ENCODE assay signal across 9 cellular contexts in genomic region chr17:56679148-56679766, GRCh38.
DNase-seq lines count a peak whose midpoint lies in the region; ATAC-seq and TF ChIP-seq lines count a peak whose summit lies in the region.
"Had no signal": no experiment of that assay in that cellular context is flagged by ENCODE, and none has a peak within 500 bp of the region (broad histone marks: within the 10 kb centered on the region; RNA-seq: fewer than 3 reads in every experiment).

No MANE protein-coding gene starts in this region.

- no peaks in the 10 kb centered on the region for H3K9me3 ChIP-seq in left lung

- H3K4me1 Mint-ChIP-seq in stimulated activated naive CD8-positive, alpha-beta T cell treated with anti-CD3 and anti-CD28 coated beads, Interleukin-15, Interleukin-2, amounts not matched to agents 100 ng/mL and 50 ng/mL, for 24 hours (ENCODE audit: low read depth) = peaks cover 22% of the 10 kb centered on the region

- no peak for DNase-seq in stimulated activated naive CD8-positive, alpha-beta T cell treated with anti-CD3 and anti-CD28 coated beads, Interleukin-15, Interleukin-2, amounts not matched to agents 100 U/mL and 50 U/mL, for 24 hours
- DNase-seq in NCI-H2171 treated with DMSO at 0.1 percent for 48 hours (lab: John Stamatoyannopoulos, UW) (peak; percentile 78), choroid plexus epithelial cell (ENCODE audit: low read depth) (peak; percentile 53), left lung (no peak), SHP77 treated with DMSO at 0.1 percent for 48 hours (lab: John Stamatoyannopoulos, UW) (no peak)
- no peak for DNase-seq in effector CD8-positive, alpha-beta T cell (lab: John Stamatoyannopoulos, UW)

- H3K4me1 ChIP-seq in left lung (peaks cover 9 to 14% of the 10 kb centered on the region in 2 donors), urinary bladder (ENCODE audit: insufficient read depth) (no peaks in the 10 kb centered on the region)

- H3K36me3 ChIP-seq in left lung (no peaks in the 10 kb centered on the region), urinary bladder (ENCODE audit: insufficient read depth) (no peaks in the 10 kb centered on the region)

- TF ChIP-seq CTCF in choroid plexus epithelial cell (conservative IDR thresholded peaks at IDR 0.05; ENCODE audit: low read depth, low read length) (peak; percentile 69), left lung (IDR thresholded peaks at IDR 0.05) (peak; percentile 45 to 53)

- peak overlapping the region; percentile 68 for H3K4me3 Mint-ChIP-seq in stimulated activated naive CD8-positive, alpha-beta T cell treated with anti-CD3 and anti-CD28 coated beads, Interleukin-15, Interleukin-2, amounts not matched to agents 100 ng/mL and 50 ng/mL, for 24 hours

- 11% methylated on average over 11 of the region's 11 CpGs for WGBS in urinary bladder

- ATAC-seq in stimulated activated naive CD8-positive, alpha-beta T cell treated with anti-CD3 and anti-CD28 coated beads, Interleukin-15, Interleukin-2, amounts not matched to agents 100 U/mL and 50 U/mL, for 24 hours = no peak
- peak; percentile 78 for ATAC-seq in left lung

- intact Hi-C loops in left lung (cut with DNase I) = no loop called here

- H3K4me3 ChIP-seq in choroid plexus epithelial cell (ENCODE audit: low read depth, low read length) = no peak overlapping the region
- peak overlapping the region in 1 of 2 donors; percentile 7 for H3K4me3 ChIP-seq in left lung
- peak overlapping the region; percentile 10 for H3K4me3 ChIP-seq in urinary bladder (ENCODE audit: low read depth, low read length)

- H3K27me3 Mint-ChIP-seq in stimulated activated naive CD8-positive, alpha-beta T cell treated with anti-CD3 and anti-CD28 coated beads, Interleukin-15, Interleukin-2, amounts not matched to agents 100 ng/mL and 50 ng/mL, for 24 hours = peaks cover 43% of the 10 kb centered on the region

- peaks cover 14 to 69% of the 10 kb centered on the region in 2 donors for H3K27me3 ChIP-seq in left lung

- H3K27ac ChIP-seq in left lung = no peak overlapping the region
- no peak overlapping the region for H3K27ac ChIP-seq in urinary bladder (ENCODE audit: low read depth)
- H3K27ac ChIP-seq: skin epidermis had no signal

- H3K9me3 Mint-ChIP-seq in stimulated activated naive CD8-positive, alpha-beta T cell treated with anti-CD3 and anti-CD28 coated beads, Interleukin-15, Interleukin-2, amounts not matched to agents 100 ng/mL and 50 ng/mL, for 24 hours = no peaks in the 10 kb centered on the region

- H3K27ac Mint-ChIP-seq in stimulated activated naive CD8-positive, alpha-beta T cell treated with anti-CD3 and anti-CD28 coated beads, Interleukin-15, Interleukin-2, amounts not matched to agents 100 ng/mL and 50 ng/mL, for 24 hours = no peak overlapping the region

- H3K36me3 Mint-ChIP-seq in stimulated activated naive CD8-positive, alpha-beta T cell treated with anti-CD3 and anti-CD28 coated beads, Interleukin-15, Interleukin-2, amounts not matched to agents 100 ng/mL and 50 ng/mL, for 24 hours (ENCODE audit: low read depth) = no peaks in the 10 kb centered on the region

Comparison
In these comparisons a context has a peak if more than half of its experiments do, and no peak if none do; other contexts are left out.
1. DNase-seq: peak in NCI-H2171 treated with DMSO at 0.1 percent for 48 hours (single experiment) and choroid plexus epithelial cell (single experiment); none in stimulated activated naive CD8-positive, alpha-beta T cell treated with anti-CD3 and anti-CD28 coated beads, Interleukin-15, Interleukin-2, amounts not matched to agents 100 U/mL and 50 U/mL, for 24 hours (single experiment), left lung (0 of 2), effector CD8-positive, alpha-beta T cell (single experiment) and SHP77 treated with DMSO at 0.1 percent for 48 hours (single experiment).